In genomic region chr11:73240190-73240781, GRCh38 we compare ENCODE assay signal across 13 cellular contexts. TPM values are rescaled to one million over a fixed set of nuclear protein-coding genes. Genes with fewer than 3 reads are reported as not detected.
DNase-seq lines count a peak whose midpoint lies in the region; ATAC-seq and TF ChIP-seq lines count a peak whose summit lies in the region.
"Had no signal": no experiment of that assay in that cellular context is flagged by ENCODE, and none has a peak within 500 bp of the region (broad histone marks: within the 10 kb centered on the region; RNA-seq: fewer than 3 reads in every experiment).

No MANE protein-coding gene starts in this region.

- H3K9me3 Mint-ChIP-seq in CD14-positive monocyte = no peaks in the 10 kb centered on the region
- H3K9me3 Mint-ChIP-seq: activated T-helper 2 cell treated with anti-CD3 and anti-CD28 coated beads, Interferon-gamma antibody, Interleukin-2, Interleukin-4, amounts not matched to agents 10 μg/mL and 5 μg/mL and 100 μg/mL, durations not matched to agents 14 hours and 24 hours and 36 hours had no signal

- H3K4me3 Mint-ChIP-seq in CD14-positive monocyte = no peak overlapping the region

- no peak overlapping the region for H3K9ac ChIP-seq in neuronal stem cell (ENCODE audit: low read depth, low read length, poor library complexity)

- DNase-seq in CD14-positive monocyte (ENCODE audit: low spot score) = no peak
- DNase-seq in RWPE1 (ENCODE audit: low spot score) = no peak
- DNase-seq in Right ventricle myocardium inferior (ENCODE audit: missing footprints) = peak; percentile 86
- no peak for DNase-seq in neuronal stem cell (ENCODE audit: low spot score)
- no peak for DNase-seq in Kasumi-1 (lab: John Stamatoyannopoulos, UW)
- no peak for DNase-seq in DMS79 treated with DMSO at 0.1 percent for 48 hours (lab: John Stamatoyannopoulos, UW)
- DNase-seq: activated CD4-positive, CD25-positive, alpha-beta regulatory T cell treated with anti-CD3 and anti-CD28 coated beads, Interleukin-2, amount 50 U/mL, for 72 hours; cortex of kidney; NCI-H446 had no signal

- peak overlapping the region in 4 of 7 donors; percentile 8 to 79 (median 34) for H3K27ac Mint-ChIP-seq in CD14-positive monocyte
- H3K27ac Mint-ChIP-seq: activated T-helper 2 cell treated with anti-CD3 and anti-CD28 coated beads, Interferon-gamma antibody, Interleukin-2, Interleukin-4, amounts not matched to agents 10 μg/mL and 5 μg/mL and 100 μg/mL, durations not matched to agents 14 hours and 24 hours and 36 hours had no signal

- peaks cover 48 to 76% of the 10 kb centered on the region in 2 donors for H3K36me3 Mint-ChIP-seq in CD14-positive monocyte

- no CpG with 5 or more reads among the region's 4 CpGs for WGBS in neuronal stem cell (ENCODE audit: extremely low coverage in 2 of 2, insufficient read length in 2 of 2, insufficient replicate concordance in 1 of 2), 2 donors

- POLR2A ChIA-PET in RWPE1 (lab: Yijun Ruan, JAX; ENCODE audit: low non-redundant PET) = no interaction called here

- TF ChIP-seq CTCF in CD14-positive monocyte (IDR thresholded peaks at IDR 0.05) = no peak
- no peak for TF ChIP-seq CTCF in RWPE1 (conservative IDR thresholded peaks at IDR 0.05; ENCODE audit: low read depth)

- H2BK15ac ChIP-seq in neuronal stem cell (ENCODE audit: low read length) = peak overlapping the region; percentile 19

- no peak overlapping the region for H4K8ac ChIP-seq in neuronal stem cell (ENCODE audit: low read depth, low read length)

- no peak overlapping the region for H4K91ac ChIP-seq in neuronal stem cell (ENCODE audit: low read depth, low read length, poor library complexity)

- H2BK120ac ChIP-seq in neuronal stem cell (ENCODE audit: low read depth, low read length) = no peak overlapping the region

- no peaks in the 10 kb centered on the region for H3K79me1 ChIP-seq in neuronal stem cell (ENCODE audit: low read depth, low read length)

- H3K36me3 ChIP-seq in neuronal stem cell (replicated peaks in 1 of 2; ENCODE audit: control insufficient read depth in 2 of 2, insufficient read depth in 2 of 2, low read length in 2 of 2) = no peaks in the 10 kb centered on the region

- CTCF ChIA-PET in RWPE1 (lab: Yijun Ruan, JAX) = no interaction called here

- no peak overlapping the region for H3K4me3 ChIP-seq in neuronal stem cell (ENCODE audit: low read length in 2 of 2)
- H3K4me3 ChIP-seq: skin epidermis had no signal

- H3K23ac ChIP-seq in neuronal stem cell (ENCODE audit: low read depth, low read length, poor library complexity) = no peak overlapping the region

- H2BK12ac ChIP-seq in neuronal stem cell (ENCODE audit: low read length) = no peak overlapping the region

- H2BK5ac ChIP-seq in neuronal stem cell (ENCODE audit: low read length) = no peak overlapping the region

- ATAC-seq in Right ventricle myocardium inferior (peak; percentile 78), GM18517 (IDR thresholded peaks at IDR 0.05; ENCODE audit: unreplicated experiment) (no peak), HG03354 (IDR thresholded peaks at IDR 0.05; ENCODE audit: poor library complexity, severe bottlenecking, unreplicated experiment) (no peak)

- peak overlapping the region; percentile 97 for H2AK5ac ChIP-seq in neuronal stem cell (ENCODE audit: low read depth, low read length)

- no peak overlapping the region for H3K4ac ChIP-seq in neuronal stem cell (ENCODE audit: low read length)

- intact Hi-C loops in CD14-positive monocyte (cut with micrococcal nuclease) = loop anchor here (5.0 to 10.0 kb wide), 2 partner anchors 318 to 405 kb away; no protein-coding TSS in a partner anchor
- intact Hi-C loops in Right ventricle myocardium inferior (cut with DNase I) = loop anchor here (10.0 kb wide), 2 partner anchors 315 to 515 kb away; no protein-coding TSS in a partner anchor

- peaks cover 0 to 7% (median 0%) of the 10 kb centered on the region in 3 experiments for H3K27me3 ChIP-seq in neuronal stem cell (ENCODE audit: control insufficient read depth in 3 of 3, insufficient read depth in 3 of 3, low read depth in 1 of 3, low read length in 3 of 3)

- H3K4me2 ChIP-seq in neuronal stem cell (ENCODE audit: insufficient read depth, low read length, poor library complexity, severe bottlenecking) = no peak overlapping the region

- peak overlapping the region; percentile 44 for H3K18ac ChIP-seq in neuronal stem cell (ENCODE audit: low read length)

- H3K9me3 ChIP-seq in neuronal stem cell (replicated peaks in 1 of 2; ENCODE audit: control insufficient read depth in 2 of 2, insufficient read depth in 1 of 2, low read depth in 1 of 2, low read length in 2 of 2) = no peaks in the 10 kb centered on the region

- H3K4me1 ChIP-seq in neuronal stem cell (ENCODE audit: control insufficient read depth in 2 of 2, insufficient read depth in 1 of 2, low read depth in 1 of 2, low read length in 2 of 2) = peaks cover 9 to 15% of the 10 kb centered on the region in 2 donors

- no peak overlapping the region for H3K14ac ChIP-seq in neuronal stem cell (ENCODE audit: low read length)

- peaks cover 28% of the 10 kb centered on the region for H3K4me1 Mint-ChIP-seq in CD14-positive monocyte

- H3K27ac ChIP-seq in RWPE1 (peak overlapping the region; percentile 55), neuronal stem cell (replicated peaks; ENCODE audit: low read length) (no peak overlapping the region)
- H3K27ac ChIP-seq: skin epidermis had no signal

- no peaks in the 10 kb centered on the region for H3K27me3 Mint-ChIP-seq in CD14-positive monocyte (ENCODE audit: low read depth in 3 of 3)

- no peak overlapping the region for H2AFZ ChIP-seq in neuronal stem cell (ENCODE audit: low read length)

RNA-seq across cellular contexts. Expression of gene P2RY2, which starts 22.2 kb away (rescaled TPM):
- polyA plus RNA-seq in CD14-positive monocyte = 10 to 100 TPM in 1 of 2 donors, 1 to 10 TPM in 1; 2.8 to 12.7 TPM
- 20.0 TPM for total RNA-seq in Right ventricle myocardium inferior
- polyA plus RNA-seq in neuronal stem cell (2013, experiment 1 of 2) = 1.2 TPM
- polyA plus RNA-seq in neuronal stem cell (2013, experiment 2 of 2) = 1.2 TPM
- total RNA-seq: activated T-helper 2 cell treated with anti-CD3 and anti-CD28 coated beads, Interferon-gamma antibody, Interleukin-2, Interleukin-4, amounts not matched to agents 10 μg/mL and 5 μg/mL and 100 μg/mL, durations not matched to agents 14 hours and 24 hours and 36 hours had no signal

RNA-seq across cellular contexts. Expression of gene P2RY6, which starts 31.9 kb away (rescaled TPM):
- polyA plus RNA-seq in CD14-positive monocyte = 1 to 10 TPM; 1.7 to 5.1 TPM
- 2.8 TPM for total RNA-seq in Right ventricle myocardium inferior
- polyA plus RNA-seq in neuronal stem cell (2013, experiment 1 of 2) = 0.14 TPM
- polyA plus RNA-seq in neuronal stem cell (2013, experiment 2 of 2) = 0.17 TPM
- total RNA-seq: activated T-helper 2 cell treated with anti-CD3 and anti-CD28 coated beads, Interferon-gamma antibody, Interleukin-2, Interleukin-4, amounts not matched to agents 10 μg/mL and 5 μg/mL and 100 μg/mL, durations not matched to agents 14 hours and 24 hours and 36 hours had no signal
